In the genomic region with DNA sequence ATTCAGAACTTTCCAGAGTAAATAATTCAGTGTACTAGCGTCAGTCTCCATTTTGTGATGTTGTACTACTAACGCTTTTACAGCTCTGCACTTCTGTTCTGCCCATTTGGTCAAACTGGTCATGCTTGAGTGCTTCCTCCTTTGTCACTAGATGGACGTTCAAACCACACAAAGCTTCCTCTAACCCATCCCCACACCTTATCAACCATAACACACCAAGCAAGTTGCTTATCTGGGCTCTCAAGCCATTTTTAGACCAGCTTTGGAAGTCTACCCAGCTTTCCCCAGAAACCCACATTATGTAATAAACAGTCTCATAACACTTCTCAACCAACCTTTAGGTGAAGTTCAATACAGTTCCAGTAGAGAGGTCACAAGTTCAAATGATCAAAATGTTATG, we compare ENCODE assay signal across 22 cellular contexts. TPM values are rescaled to one million over a fixed set of nuclear protein-coding genes. Genes with fewer than 3 reads are reported as not detected.
DNase-seq lines count a peak whose midpoint lies in the region; ATAC-seq, FAIRE-seq and TF ChIP-seq lines count a peak whose summit lies in the region.
"Had no signal": no experiment of that assay in that cellular context is flagged by ENCODE, and none has a peak within 500 bp of the region (broad histone marks: within the 10 kb centered on the region; RNA-seq: fewer than 3 reads in every experiment).

No MANE protein-coding gene starts in this region.

- 0% methylated on average over 3 of the region's 3 CpGs for WGBS in K562 (ENCODE audit: insufficient coverage, low coverage, missing lambda C conversion rate)

- no peak; the same call in 1 of the 2 replicates for TF ChIP-seq POLR2A in K562 (conservative IDR thresholded peaks at IDR 0.05)

- peaks cover 25% of the 10 kb centered on the region for H3K79me2 ChIP-seq in K562 (ENCODE audit: control insufficient read depth, insufficient read depth, low read length)

- peak; percentile 91 for TF ChIP-seq EP300 in K562 (IDR thresholded peaks at IDR 0.05; ENCODE audit: low read length)

- H3K9ac ChIP-seq in K562 (ENCODE audit: insufficient read depth in 1 of 2, low read depth in 2 of 2, low read length in 2 of 2), result 0 out of 4 replicates have a peak overlapping the region, but pooled peaks of 1 of the 2 experiments have one; percentile 40

- peak overlapping the region; percentile 44 for H3K4me2 ChIP-seq in K562 (ENCODE audit: insufficient read depth, low read length)
- H3K4me2 ChIP-seq: A549, PC-9 had no signal

- H3K27ac ChIP-seq in CD8-positive, alpha-beta memory T cell (ENCODE audit: low read depth, low read length), result no peak overlapping the region
- peak overlapping the region; percentile 71 for H3K27ac ChIP-seq in K562 (ENCODE audit: extremely low read depth, low read depth, low read length)
- H3K27ac ChIP-seq: A549, PC-9 had no signal

- intact Hi-C loops in K562 (cut with micrococcal nuclease), result no loop called here
- intact Hi-C loops in left ventricle myocardium superior (cut with micrococcal nuclease), result no loop called here

- CTCF ChIA-PET in CD8-positive, alpha-beta memory T cell (lab: Charles Lee), result no interaction called here
- CTCF ChIA-PET in K562 (lab: Yijun Ruan, JAX; ENCODE audit: low intra/inter-chr PET ratio), result no interaction called here

- DNase-seq in CD8-positive, alpha-beta memory T cell, result no peak
- DNase-seq in OCI-M1 (lab: John Stamatoyannopoulos, UW) (peak; percentile 99), K562 (ENCODE audit: extremely low read depth in 1 of 4, low spot score in 3 of 4) (peak; percentile 80 to 88 (median 86)), neural crest cell (ENCODE audit: low read depth, low spot score) (no peak), NK-92 (lab: John Stamatoyannopoulos, UW; ENCODE audit: unreplicated experiment) (no peak), left ventricle myocardium superior (no peak), T-helper 17 cell (no peak), NCI-H2081 (lab: John Stamatoyannopoulos, UW) (no peak)
- DNase-seq: BE2C, DND-41, GOT3, HCEC 1CT, NCI-H1105 treated with DMSO at 0.1 percent for 48 hours, NCI-H2081 treated with DMSO at 0.1 percent for 48 hours, NCI-H2171 treated with DMSO at 0.1 percent for 48 hours, NCI-H526, PC-9, RPMI8226, SHP77 had no signal

- peak; percentile 97 for FAIRE-seq in K562 (lab: Jason Lieb, UNC)
- FAIRE-seq: A549, GM18507, HTR-8/SVneo had no signal

- POLR2A ChIA-PET in CD8-positive, alpha-beta memory T cell (lab: Charles Lee), result no interaction called here
- POLR2A ChIA-PET in K562 (lab: Yijun Ruan, JAX), result interaction anchor here (0.6 kb wide), 2 partner anchors 32 to 50 kb away, joined by 3 to 4 read pairs; a partner anchor contains a TSS

- H4K20me1 ChIP-seq in K562 (replicated peaks; ENCODE audit: control insufficient read depth, insufficient read depth, low read length), result no peaks in the 10 kb centered on the region

- H3K27me3 ChIP-seq in CD8-positive, alpha-beta memory T cell (ENCODE audit: insufficient read depth, low read length, poor library complexity, severe bottlenecking), result no peaks in the 10 kb centered on the region
- no peaks in the 10 kb centered on the region for H3K27me3 ChIP-seq in K562 (ENCODE audit: control insufficient read depth in 2 of 2, insufficient read depth in 2 of 2, low read length in 2 of 2)
- H3K27me3 ChIP-seq: BE2C had no signal

- no peaks in the 10 kb centered on the region for H3K9me1 ChIP-seq in K562 (ENCODE audit: control insufficient read depth, insufficient read depth, low read length)

- H2AFZ ChIP-seq in K562 (ENCODE audit: low read depth, low read length), result peak overlapping the region; percentile 75
- H2AFZ ChIP-seq: PC-9 had no signal

- peaks cover 0 to 5% of the 10 kb centered on the region in 2 donors for H3K27me3 Mint-ChIP-seq in CD8-positive, alpha-beta memory T cell
- H3K27me3 Mint-ChIP-seq in neural crest cell (ENCODE audit: low read depth) (no peaks in the 10 kb centered on the region), T-helper 17 cell (no peaks in the 10 kb centered on the region)

- no TSS peak for BruUV-seq in K562 (replicated peaks; lab: Mats Ljungman, UMichigan)

- H3K4me1 Mint-ChIP-seq in CD8-positive, alpha-beta memory T cell, result peaks cover 13 to 29% (median 19%) of the 10 kb centered on the region in 3 donors
- H3K4me1 Mint-ChIP-seq in neural crest cell (peaks cover 20% of the 10 kb centered on the region), T-helper 17 cell (peaks cover 3% of the 10 kb centered on the region)

- H3K36me3 ChIP-seq in CD8-positive, alpha-beta memory T cell (ENCODE audit: insufficient read depth, low read length), result no peaks in the 10 kb centered on the region
- peaks cover 8% of the 10 kb centered on the region; the same call in 1 of the 3 replicates for H3K36me3 ChIP-seq in K562 (ENCODE audit: control insufficient read depth, insufficient read depth, low read length)
- H3K36me3 ChIP-seq: BE2C had no signal

- peak overlapping the region in 4 of 7 donors; percentile 8 to 24 (median 16) for H3K4me3 Mint-ChIP-seq in CD8-positive, alpha-beta memory T cell
- H3K4me3 Mint-ChIP-seq in neural crest cell (peak overlapping the region; percentile 77), T-helper 17 cell (no peak overlapping the region)

- no peak overlapping the region for H3K4me3 ChIP-seq in CD8-positive, alpha-beta memory T cell (ENCODE audit: low read length)
- H3K4me3 ChIP-seq in K562, result no peak overlapping the region; the same call in 1 of the 2 replicates
- H3K4me3 ChIP-seq: A549, PC-9 had no signal

- TF ChIP-seq RAD21 in K562 (CRISPR knock-in tag; conservative IDR thresholded peaks at IDR 0.05 in 1 of 2, IDR thresholded peaks at IDR 0.05 in 1 of 2), result peak in 1 of 2 experiments; percentile 15; a peak in 1 of 4 replicates

- H3K9me3 ChIP-seq in CD8-positive, alpha-beta memory T cell (ENCODE audit: low read length), result peaks cover 24% of the 10 kb centered on the region
- H3K9me3 ChIP-seq in K562 (replicated peaks; ENCODE audit: control insufficient read depth, insufficient read depth, low read depth, low read length), result peaks cover 23% of the 10 kb centered on the region
- peaks cover 6% of the 10 kb centered on the region for H3K9me3 ChIP-seq in T-helper 17 cell (ENCODE audit: control insufficient read depth, low read length, poor library complexity, severe bottlenecking)
- H3K9me3 ChIP-seq: BE2C had no signal

- peaks cover 9% of the 10 kb centered on the region for H3K4me1 ChIP-seq in CD8-positive, alpha-beta memory T cell (ENCODE audit: insufficient read depth, low read length)
- peaks cover 13 to 14% of the 10 kb centered on the region in 2 experiments; a peak in 3 of 5 replicates for H3K4me1 ChIP-seq in K562 (replicated peaks in 1 of 2; ENCODE audit: control insufficient read depth in 2 of 2, insufficient read depth in 2 of 2, low read length in 2 of 2)
- H3K4me1 ChIP-seq: A549, BE2C had no signal

- peaks cover 9 to 42% (median 40%) of the 10 kb centered on the region in 3 donors for H3K36me3 Mint-ChIP-seq in CD8-positive, alpha-beta memory T cell
- H3K36me3 Mint-ChIP-seq in neural crest cell (ENCODE audit: low read depth), result peaks cover 47% of the 10 kb centered on the region
- no peaks in the 10 kb centered on the region for H3K36me3 Mint-ChIP-seq in T-helper 17 cell (ENCODE audit: low read depth)

- TF ChIP-seq CTCF in K562 (IDR thresholded peaks at IDR 0.05 in 2 of 3, conservative IDR thresholded peaks at IDR 0.05 in 1 of 3; ENCODE audit: insufficient read depth in 2 of 3, low read depth in 1 of 3, low read length in 3 of 3), result no peak; a peak in 1 of 6 replicates
- TF ChIP-seq CTCF in neural crest cell (conservative IDR thresholded peaks at IDR 0.05), result no peak

- in situ Hi-C loops in K562 (cut with MboI), result no loop called here

- H3K27ac Mint-ChIP-seq in CD8-positive, alpha-beta memory T cell, result no peak overlapping the region
- H3K27ac Mint-ChIP-seq in neural crest cell (ENCODE audit: unreplicated experiment) (no peak overlapping the region), T-helper 17 cell (no peak overlapping the region)

- peaks cover 30 to 85% (median 74%) of the 10 kb centered on the region in 5 donors for H3K9me3 Mint-ChIP-seq in CD8-positive, alpha-beta memory T cell
- H3K9me3 Mint-ChIP-seq in neural crest cell, result peaks cover 23% of the 10 kb centered on the region

- ATAC-seq in K562, result peak; percentile 70
- ATAC-seq in left ventricle myocardium superior, result no peak
- ATAC-seq in T-helper 17 cell, result no peak
- ATAC-seq: A549 had no signal

RNA-seq across cellular contexts. Expression of a gene that starts 2.3 kb away (rescaled TPM):
- total RNA-seq in CD8-positive, alpha-beta memory T cell, result 1 to 10 TPM; 8.0 to 9.5 TPM
- polyA plus RNA-seq in CD8-positive, alpha-beta memory T cell, result 7.7 TPM
- total RNA-seq in K562 (2011; cell fraction: chromatin; rRNA removed; ENCODE audit: low replicate concordance), result 31.0 and 74.9 TPM in 2 replicates
- total RNA-seq in K562 (2011; cell fraction: nucleolus; rRNA removed), result 14.5 and 15.5 TPM in 2 replicates
- total RNA-seq in K562 (2011; cell fraction: nucleoplasm; rRNA removed), result 28.6 and 31.9 TPM in 2 replicates
- total RNA-seq in K562 (2014; rRNA removed), result 3.8 and 5.0 TPM in 2 replicates
- total RNA-seq in K562 (2014; rRNA removed; fragmentation: Illumina TruSeq; extraction: Trizol), result 14.6 and 15.7 TPM in 2 replicates
- total RNA-seq in K562 (2015; rRNA removed; fragmentation: Illumina TruSeq; extraction: Trizol), result 9.1 TPM in 2 replicates
- 7.4 and 8.8 TPM in 2 replicates for total RNA-seq in K562 (2021)
- 4.6 and 9.2 TPM in 2 replicates for polyA plus RNA-seq in K562 (2011; rRNA removed)
- polyA plus RNA-seq in K562 (2011; cell fraction: cytosol; rRNA removed), result 1.8 and 1.9 TPM in 2 replicates
- 3.7 and 5.8 TPM in 2 replicates for polyA plus RNA-seq in K562 (2011; cell fraction: nucleus; rRNA removed)
- polyA plus RNA-seq in K562 (2012), result 3.7 and 4.9 TPM in 2 replicates
- polyA plus RNA-seq in K562 (2014; fragmentation: Illumina TruSeq; extraction: Trizol), result 6.6 and 7.1 TPM in 2 replicates
- 1 to 10 TPM; 3.5 to 5.2 TPM for polyA plus RNA-seq in K562 (2014; fragmentation: Nextera tagmentation; extraction: Ambion mirVana)
- 5.3 and 5.5 TPM in 2 replicates for polyA plus RNA-seq in K562 (2014; rRNA removed)
- 20.0 and 20.5 TPM in 2 replicates for polyA minus RNA-seq in K562 (2011; rRNA and poly(A)+ RNA removed)
- polyA minus RNA-seq in K562 (2011; cell fraction: cytosol; rRNA and poly(A)+ RNA removed), result 4.6 and 9.3 TPM in 2 replicates
- polyA minus RNA-seq in K562 (2011; cell fraction: nucleus; rRNA and poly(A)+ RNA removed), result 5.5 and 9.7 TPM in 2 replicates
- 14.5 and 15.8 TPM in 2 replicates for total RNA-seq in neural crest cell
- total RNA-seq in left ventricle myocardium superior, result 6.6 TPM
- 1 to 10 TPM; 1.8 to 1.9 TPM for total RNA-seq in T-helper 17 cell
- polyA plus RNA-seq: A549 had no signal

RNA-seq across cellular contexts. Expression of a gene that starts 28.4 kb away (rescaled TPM):
- total RNA-seq in CD8-positive, alpha-beta memory T cell, result under 1 TPM; 0.22 to 0.66 TPM
- polyA plus RNA-seq in CD8-positive, alpha-beta memory T cell, result 1.4 TPM
- 0.69 and 0.90 TPM in 2 replicates for total RNA-seq in K562 (2011; cell fraction: chromatin; rRNA removed; ENCODE audit: low replicate concordance)
- total RNA-seq in K562 (2011; cell fraction: nucleolus; rRNA removed), result 0.13 and 0.33 TPM in 2 replicates
- total RNA-seq in K562 (2011; cell fraction: nucleoplasm; rRNA removed), result 0.59 TPM in 1 of 2 replicates, not detected in the other
- total RNA-seq in K562 (2014; rRNA removed) (0.16 TPM in 1 of 2 replicates, not detected in the other), K562 (2014; rRNA removed; fragmentation: Illumina TruSeq; extraction: Trizol) (0.10 and 0.18 TPM in 2 replicates), K562 (2015; rRNA removed; fragmentation: Illumina TruSeq; extraction: Trizol) (0.14 and 0.30 TPM in 2 replicates), K562 (2021) (0.44 and 0.45 TPM in 2 replicates), neural crest cell (12.6 and 13.6 TPM in 2 replicates), left ventricle myocardium superior (23.9 TPM), T-helper 17 cell (under 1 TPM in 1 of 2 donors, not detected in 1; 0.62 TPM)
- polyA plus RNA-seq in K562 (2011; rRNA removed) (0.14 and 0.34 TPM in 2 replicates), K562 (2014; fragmentation: Illumina TruSeq; extraction: Trizol) (0.11 and 0.12 TPM in 2 replicates), K562 (2014; fragmentation: Nextera tagmentation; extraction: Ambion mirVana) (under 1 TPM in 1 of 2 experiments, not detected in 1; 0.06 TPM), K562 (2014; rRNA removed) (0.82 TPM in 1 of 2 replicates, not detected in the other)
- polyA plus RNA-seq in K562 (2011; cell fraction: cytosol; rRNA removed), result 0.35 TPM in 1 of 2 replicates, not detected in the other
- polyA plus RNA-seq in K562 (2011; cell fraction: nucleus; rRNA removed), result 0.13 and 0.20 TPM in 2 replicates
- 0.08 TPM in 2 replicates for polyA plus RNA-seq in K562 (2012)
- polyA minus RNA-seq in K562 (2011; rRNA and poly(A)+ RNA removed), result 0.28 and 0.45 TPM in 2 replicates
- polyA minus RNA-seq in K562 (2011; cell fraction: cytosol; rRNA and poly(A)+ RNA removed), result not detected in 2 replicates
- 0.33 TPM in 1 of 2 replicates, not detected in the other for polyA minus RNA-seq in K562 (2011; cell fraction: nucleus; rRNA and poly(A)+ RNA removed)
- polyA plus RNA-seq: A549 had no signal

RNA-seq across cellular contexts. Expression of a gene that starts 32.0 kb away (rescaled TPM):
- 1 to 10 TPM; 5.0 to 5.6 TPM for total RNA-seq in CD8-positive, alpha-beta memory T cell
- polyA plus RNA-seq in CD8-positive, alpha-beta memory T cell, result 8.7 TPM
- total RNA-seq in K562 (2011; cell fraction: chromatin; rRNA removed; ENCODE audit: low replicate concordance), result 12.7 and 21.1 TPM in 2 replicates
- 6.8 and 9.5 TPM in 2 replicates for total RNA-seq in K562 (2011; cell fraction: nucleolus; rRNA removed)
- total RNA-seq in K562 (2011; cell fraction: nucleoplasm; rRNA removed), result 12.6 and 20.8 TPM in 2 replicates
- 1.4 and 1.9 TPM in 2 replicates for total RNA-seq in K562 (2014; rRNA removed)
- 4.3 and 4.9 TPM in 2 replicates for total RNA-seq in K562 (2014; rRNA removed; fragmentation: Illumina TruSeq; extraction: Trizol)
- 2.4 and 2.6 TPM in 2 replicates for total RNA-seq in K562 (2015; rRNA removed; fragmentation: Illumina TruSeq; extraction: Trizol)
- 1.9 and 2.2 TPM in 2 replicates for total RNA-seq in K562 (2021)
- 5.3 and 7.6 TPM in 2 replicates for polyA plus RNA-seq in K562 (2011; rRNA removed)
- polyA plus RNA-seq in K562 (2011; cell fraction: cytosol; rRNA removed), result 2.8 and 3.5 TPM in 2 replicates
- polyA plus RNA-seq in K562 (2011; cell fraction: nucleus; rRNA removed), result 3.7 and 5.7 TPM in 2 replicates
- 1.8 and 4.7 TPM in 2 replicates for polyA plus RNA-seq in K562 (2012)
- polyA plus RNA-seq in K562 (2014; fragmentation: Illumina TruSeq; extraction: Trizol), result 4.3 and 6.2 TPM in 2 replicates
- 1 to 10 TPM; 2.8 to 3.6 TPM for polyA plus RNA-seq in K562 (2014; fragmentation: Nextera tagmentation; extraction: Ambion mirVana)
- polyA plus RNA-seq in K562 (2014; rRNA removed), result 1.8 and 2.1 TPM in 2 replicates
- 3.7 and 4.5 TPM in 2 replicates for polyA minus RNA-seq in K562 (2011; rRNA and poly(A)+ RNA removed)
- 1.2 and 2.0 TPM in 2 replicates for polyA minus RNA-seq in K562 (2011; cell fraction: cytosol; rRNA and poly(A)+ RNA removed)
- polyA minus RNA-seq in K562 (2011; cell fraction: nucleus; rRNA and poly(A)+ RNA removed), result 1.9 and 2.6 TPM in 2 replicates
- 5.2 and 8.2 TPM in 2 replicates for total RNA-seq in neural crest cell
- 0.64 TPM for total RNA-seq in left ventricle myocardium superior
- total RNA-seq in T-helper 17 cell, result 1 to 10 TPM in 1 of 2 donors, under 1 TPM in 1; 0.78 to 2.4 TPM
- polyA plus RNA-seq: A549 had no signal

RNA-seq across cellular contexts. Expression of a gene that starts 57.9 kb away (rescaled TPM):
- 10 to 100 TPM; 20.9 to 22.3 TPM for total RNA-seq in CD8-positive, alpha-beta memory T cell
- 23.8 TPM for polyA plus RNA-seq in CD8-positive, alpha-beta memory T cell
- total RNA-seq in K562 (2011; cell fraction: chromatin; rRNA removed; ENCODE audit: low replicate concordance), result 129 and 221 TPM in 2 replicates
- 76.2 and 97.5 TPM in 2 replicates for total RNA-seq in K562 (2011; cell fraction: nucleolus; rRNA removed)
- 145 and 157 TPM in 2 replicates for total RNA-seq in K562 (2011; cell fraction: nucleoplasm; rRNA removed)
- total RNA-seq in K562 (2014; rRNA removed), result 8.7 and 12.0 TPM in 2 replicates
- total RNA-seq in K562 (2014; rRNA removed; fragmentation: Illumina TruSeq; extraction: Trizol), result 17.6 and 19.1 TPM in 2 replicates
- total RNA-seq in K562 (2015; rRNA removed; fragmentation: Illumina TruSeq; extraction: Trizol), result 12.4 and 13.0 TPM in 2 replicates
- total RNA-seq in K562 (2021), result 11.6 and 11.8 TPM in 2 replicates
- polyA plus RNA-seq in K562 (2011; rRNA removed), result 21.3 and 22.1 TPM in 2 replicates
- 6.9 and 12.9 TPM in 2 replicates for polyA plus RNA-seq in K562 (2011; cell fraction: cytosol; rRNA removed)
- 34.0 and 38.4 TPM in 2 replicates for polyA plus RNA-seq in K562 (2011; cell fraction: nucleus; rRNA removed)
- 9.6 and 10.9 TPM in 2 replicates for polyA plus RNA-seq in K562 (2012)
- 13.4 and 14.9 TPM in 2 replicates for polyA plus RNA-seq in K562 (2014; fragmentation: Illumina TruSeq; extraction: Trizol)
- 1 to 10 TPM; 3.6 to 7.5 TPM for polyA plus RNA-seq in K562 (2014; fragmentation: Nextera tagmentation; extraction: Ambion mirVana)
- 7.3 and 10.3 TPM in 2 replicates for polyA plus RNA-seq in K562 (2014; rRNA removed)
- polyA minus RNA-seq in K562 (2011; rRNA and poly(A)+ RNA removed), result 46.8 and 49.8 TPM in 2 replicates
- 16.9 and 19.5 TPM in 2 replicates for polyA minus RNA-seq in K562 (2011; cell fraction: cytosol; rRNA and poly(A)+ RNA removed)
- polyA minus RNA-seq in K562 (2011; cell fraction: nucleus; rRNA and poly(A)+ RNA removed), result 31.4 and 44.3 TPM in 2 replicates
- 22.7 and 23.8 TPM in 2 replicates for total RNA-seq in neural crest cell
- 19.2 TPM for total RNA-seq in left ventricle myocardium superior
- total RNA-seq in T-helper 17 cell, result 10 to 100 TPM; 31.2 to 34.1 TPM

Comparison
In these comparisons a context has a peak if more than half of its experiments do, and no peak if none do; other contexts are left out.
1. DNase-seq: peak in OCI-M1 (single experiment) and K562 (4 of 4); none in CD8-positive, alpha-beta memory T cell (0 of 5), neural crest cell (single experiment), NK-92 (single experiment), left ventricle myocardium superior (single experiment), T-helper 17 cell (0 of 3) and NCI-H2081 (0 of 2).